Comparison of ENCODE assay signal across 7 cellular contexts in the genomic region with DNA sequence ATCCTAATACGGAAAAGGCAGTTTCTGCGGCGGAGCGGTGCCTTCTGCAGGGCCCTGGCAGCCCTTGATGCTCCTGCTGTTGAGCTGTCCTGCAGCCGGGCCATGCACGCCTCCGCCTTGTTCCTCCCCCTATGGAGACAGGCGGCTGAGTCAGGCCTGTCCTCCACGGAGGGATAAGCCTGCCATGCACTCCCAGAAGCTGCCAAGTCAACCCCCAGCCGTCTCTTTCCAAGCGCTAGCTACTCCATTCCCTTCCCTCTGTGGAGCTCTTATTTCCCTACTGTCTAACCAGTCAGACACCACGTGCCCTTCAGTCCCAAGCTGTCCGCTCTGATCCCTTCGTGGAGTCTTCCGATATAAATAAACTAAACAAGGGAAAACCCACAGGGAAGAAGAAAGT.
DNase-seq lines count a peak whose midpoint lies in the region; ATAC-seq and TF ChIP-seq lines count a peak whose summit lies in the region.

No MANE protein-coding gene starts in this region.

- no peak overlapping the region for H3K4me3 ChIP-seq in colonic mucosa
- H3K4me3 ChIP-seq in transverse colon = no peak overlapping the region

- H3K27ac ChIP-seq in colonic mucosa (no peak overlapping the region), transverse colon (peak overlapping the region in 3 of 4 donors; percentile 53 to 70 (median 56))

- no peaks in the 10 kb centered on the region for H3K9me3 ChIP-seq in colonic mucosa
- no peaks in the 10 kb centered on the region for H3K9me3 ChIP-seq in transverse colon

- DNase-seq in LHCN-M2 (ENCODE audit: low read depth) (peak; percentile 92), colonic mucosa (peak; percentile 34), left lobe of liver (ENCODE audit: low spot score) (peak; percentile 42), transverse colon (peak; percentile 28), UCSD-AML1 (lab: John Stamatoyannopoulos, UW; ENCODE audit: unreplicated experiment) (no peak)

- intact Hi-C loops in colonic mucosa (cut with DNase I) = no loop called here
- intact Hi-C loops in transverse colon (cut with DNase I; ENCODE audit: low total_unique reads) = loop anchor here (1.0 to 5.0 kb wide), 2 partner anchors 12 to 328 kb away; no protein-coding TSS in a partner anchor

- no peak for ATAC-seq in left lobe of liver
- no peak for ATAC-seq in HG02623 (IDR thresholded peaks at IDR 0.05; ENCODE audit: unreplicated experiment)
- ATAC-seq in HG03175 (IDR thresholded peaks at IDR 0.05; ENCODE audit: unreplicated experiment) = no peak

- TF ChIP-seq POLR2A in transverse colon (IDR thresholded peaks at IDR 0.05) = no peak

- H3K36me3 ChIP-seq in colonic mucosa (no peaks in the 10 kb centered on the region), transverse colon (no peaks in the 10 kb centered on the region)

- H3K27me3 ChIP-seq in colonic mucosa (no peaks in the 10 kb centered on the region), transverse colon (no peaks in the 10 kb centered on the region)

- H3K4me1 ChIP-seq in colonic mucosa = no peaks in the 10 kb centered on the region
- peaks cover 0 to 14% (median 5%) of the 10 kb centered on the region in 4 donors for H3K4me1 ChIP-seq in transverse colon

- in situ Hi-C loops in transverse colon (cut with MboI; ENCODE audit: low pct_ligation_motif_present in 1 of 4, low pct_unique_long_range_greater_than_20kb in 1 of 4, low sequenced_read_pairs in 3 of 4) = loop anchor here (10.0 to 25.0 kb wide), 7 partner anchors 323 to 1148 kb away; a partner anchor contains a TSS

- no peak for TF ChIP-seq EP300 in transverse colon (IDR thresholded peaks at IDR 0.05; ENCODE audit: low read depth)

- TF ChIP-seq CTCF in colonic mucosa (IDR thresholded peaks at IDR 0.05) (no peak), transverse colon (IDR thresholded peaks at IDR 0.05) (no peak)

- no peak overlapping the region for H3K9ac ChIP-seq in colonic mucosa (ENCODE audit: low read depth in 2 of 2, low read length in 2 of 2)

- 39 to 60% methylated on average over 2 to 15 of the region's 15 CpGs for WGBS in transverse colon (ENCODE audit: low coverage in 1 of 2), 2 donors
